ENCODE assay signal across 11 cellular contexts in the genomic region with DNA sequence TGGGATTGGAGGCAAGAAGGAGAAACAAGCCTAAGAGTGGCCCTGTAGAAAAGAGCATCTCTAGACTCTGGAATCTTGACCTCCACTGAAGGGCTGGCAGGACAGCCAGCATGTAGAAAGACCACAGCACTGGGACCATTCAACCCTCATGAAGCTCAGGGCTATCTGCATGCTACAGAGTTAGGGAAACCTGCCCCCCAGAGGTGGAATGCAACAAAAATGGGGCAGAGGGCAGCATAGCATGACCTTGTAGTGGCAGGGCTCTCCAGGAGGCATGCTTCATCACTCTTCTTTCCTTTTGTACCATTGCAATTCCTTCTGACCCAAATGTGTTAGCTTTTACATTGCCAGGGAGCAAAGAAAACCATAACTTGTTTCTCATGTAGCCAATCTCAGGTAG.
DNase-seq lines count a peak whose midpoint lies in the region; ATAC-seq and TF ChIP-seq lines count a peak whose summit lies in the region.
"Had no signal": no experiment of that assay in that cellular context is flagged by ENCODE, and none has a peak within 500 bp of the region (broad histone marks: within the 10 kb centered on the region; RNA-seq: fewer than 3 reads in every experiment).

No MANE protein-coding gene starts in this region.

- no peaks in the 10 kb centered on the region for H3K4me1 ChIP-seq in DND-41 (ENCODE audit: insufficient read depth, low read length)
- H3K4me1 ChIP-seq in Loucy (ENCODE audit: insufficient read depth, low read length, poor library complexity, severe bottlenecking) = no peaks in the 10 kb centered on the region
- H3K4me1 ChIP-seq: uterus had no signal

- ATAC-seq in DND-41 (ENCODE audit: insufficient read depth, low read depth) (peak; percentile 63), GM19397 (IDR thresholded peaks at IDR 0.05; ENCODE audit: unreplicated experiment) (peak; percentile 67), GM19455 (IDR thresholded peaks at IDR 0.05; ENCODE audit: unreplicated experiment) (no peak), HG03095 (IDR thresholded peaks at IDR 0.05; ENCODE audit: unreplicated experiment) (no peak)

- no peaks in the 10 kb centered on the region for H3K9me2 ChIP-seq in Loucy (replicated peaks; ENCODE audit: low read depth, low read length)

- H3K27me3 ChIP-seq in DND-41 (ENCODE audit: insufficient read depth, low read length, poor library complexity) (peaks cover 3% of the 10 kb centered on the region), Loucy (ENCODE audit: insufficient read depth, low read length, poor library complexity, severe bottlenecking) (no peaks in the 10 kb centered on the region)
- H3K27me3 ChIP-seq: BLaER1 treated with 17β-estradiol and CSF1 and Interleukin-3, amounts not matched to agents 10 nM and 100 nM; uterus had no signal

- H2AFZ ChIP-seq in DND-41 (ENCODE audit: low read depth, low read length) = no peak overlapping the region
- no peak overlapping the region for H2AFZ ChIP-seq in Loucy (ENCODE audit: low read length)

- DNase-seq in DND-41 (peak; percentile 30), fibroblast of mammary gland (ENCODE audit: low read depth) (peak; percentile 7), DMS153 (lab: John Stamatoyannopoulos, UW) (no peak)
- no peak for DNase-seq in central memory CD4-positive, alpha-beta T cell
- DNase-seq: activated CD4-positive, alpha-beta T cell treated with anti-CD3 and anti-CD28 coated beads for 1 hour; uterus had no signal

- H3K36me3 ChIP-seq in DND-41 (ENCODE audit: insufficient read depth, low read length) (no peaks in the 10 kb centered on the region), Loucy (ENCODE audit: insufficient read depth, low read length) (no peaks in the 10 kb centered on the region)
- H3K36me3 ChIP-seq: BLaER1 treated with 17β-estradiol and CSF1 and Interleukin-3, amounts not matched to agents 10 nM and 100 nM; uterus had no signal

- H3K4me3 ChIP-seq in DND-41 (ENCODE audit: low read depth in 1 of 2, low read length in 2 of 2) (no peak overlapping the region), Loucy (ENCODE audit: low read length, poor library complexity, severe bottlenecking) (no peak overlapping the region), fibroblast of mammary gland (ENCODE audit: control insufficient read depth, low read depth, low read length) (no peak overlapping the region)
- H3K4me3 ChIP-seq: BLaER1 treated with 17β-estradiol and CSF1 and Interleukin-3, amounts not matched to agents 10 nM and 100 nM; uterus had no signal

- H3F3A ChIP-seq in Loucy (ENCODE audit: low read depth) = no peaks in the 10 kb centered on the region

- H3K79me2 ChIP-seq in DND-41 (ENCODE audit: insufficient read depth, low read length) (no peaks in the 10 kb centered on the region), Loucy (ENCODE audit: insufficient read depth, low read length) (no peaks in the 10 kb centered on the region)

- H3K27ac ChIP-seq in DND-41 (ENCODE audit: low read length) = no peak overlapping the region
- H3K27ac ChIP-seq: BLaER1 treated with 17β-estradiol and CSF1 and Interleukin-3, amounts not matched to agents 10 nM and 100 nM; uterus had no signal

- H3K9me3 ChIP-seq in DND-41 (ENCODE audit: insufficient read depth, low read length, severe bottlenecking) = no peaks in the 10 kb centered on the region
- H3K9me3 ChIP-seq in Loucy (ENCODE audit: insufficient read depth, low read depth, low read length) = no peaks in the 10 kb centered on the region
- H3K9me3 ChIP-seq: uterus had no signal

- H3K9ac ChIP-seq in DND-41 (ENCODE audit: low read depth, low read length) = no peak overlapping the region
- no peak overlapping the region for H3K9ac ChIP-seq in Loucy (ENCODE audit: low read depth, low read length, poor library complexity, severe bottlenecking)
- H3K9ac ChIP-seq: BLaER1 treated with 17β-estradiol and CSF1 and Interleukin-3, amounts not matched to agents 10 nM and 100 nM had no signal

- TF ChIP-seq CTCF in DND-41 (IDR thresholded peaks at IDR 0.05; ENCODE audit: borderline replicate concordance, extremely low read depth, low read length, poor library complexity, severe bottlenecking) (peak; percentile 50), Loucy (conservative IDR thresholded peaks at IDR 0.05; ENCODE audit: low read length) (peak; percentile 38), fibroblast of mammary gland (conservative IDR thresholded peaks at IDR 0.05; ENCODE audit: control insufficient read depth, insufficient read depth, low read depth, low read length) (no peak)

- H4K20me1 ChIP-seq in DND-41 (ENCODE audit: insufficient read depth, low read length) (no peaks in the 10 kb centered on the region), Loucy (ENCODE audit: insufficient read depth, low read length, poor library complexity, severe bottlenecking) (no peaks in the 10 kb centered on the region)
- H4K20me1 ChIP-seq: BLaER1 treated with 17β-estradiol and CSF1 and Interleukin-3, amounts not matched to agents 10 nM and 100 nM had no signal

- no peak overlapping the region for H3K4me2 ChIP-seq in DND-41 (ENCODE audit: insufficient read depth, low read length)
- H3K4me2 ChIP-seq in Loucy (ENCODE audit: low read depth, low read length, poor library complexity, severe bottlenecking) = no peak overlapping the region
- H3K4me2 ChIP-seq: BLaER1 treated with 17β-estradiol and CSF1 and Interleukin-3, amounts not matched to agents 10 nM and 100 nM had no signal

Comparison
In these comparisons a context has a peak if more than half of its experiments do, and no peak if none do; other contexts are left out.
1. ATAC-seq: peak in DND-41 (single experiment) and GM19397 (single experiment); none in GM19455 (single experiment) and HG03095 (single experiment).
2. DNase-seq: peak in DND-41 (single experiment) and fibroblast of mammary gland (single experiment); none in DMS153 (single experiment) and central memory CD4-positive, alpha-beta T cell (single experiment).